In genomic region chr3:143363276-143363675, GRCh38 we compare ENCODE assay signal across 13 cellular contexts.
A peak's percentile ranks its signal among the peaks of the same experiment; 100 is the strongest.
DNase-seq lines count a peak whose midpoint lies in the region; ATAC-seq and TF ChIP-seq lines count a peak whose summit lies in the region.
"Had no signal": no experiment of that assay in that cellular context is flagged by ENCODE, and none has a peak within 500 bp of the region (broad histone marks: within the 10 kb centered on the region; RNA-seq: fewer than 3 reads in every experiment).

No MANE protein-coding gene starts in this region.

- peak overlapping the region in 1 of 2 experiments; percentile 46; a peak in 2 of 4 replicates for H3K4me3 ChIP-seq in DND-41 (ENCODE audit: low read depth in 1 of 2, low read length in 2 of 2)
- H3K4me3 ChIP-seq in mucosa of descending colon = no peak overlapping the region
- H3K4me3 ChIP-seq: cardiac muscle cell, thyroid gland had no signal

- H4K20me1 ChIP-seq in DND-41 (ENCODE audit: insufficient read depth, low read length) = no peaks in the 10 kb centered on the region

- H3K27ac ChIP-seq in DND-41 (ENCODE audit: low read length) = peak overlapping the region; percentile 99
- H3K27ac ChIP-seq in KOPT-K1 (ENCODE audit: low read depth, low read length, poor library complexity, severe bottlenecking) = peak overlapping the region; percentile 90
- no peak overlapping the region for H3K27ac ChIP-seq in foreskin keratinocyte
- H3K27ac ChIP-seq: cardiac muscle cell, HL-60, thyroid gland had no signal

- ATAC-seq in DND-41 (ENCODE audit: insufficient read depth, low read depth) = peak; percentile 95
- ATAC-seq in foreskin keratinocyte = no peak
- no peak for ATAC-seq in mucosa of descending colon

- H3K4me1 Mint-ChIP-seq in activated naive CD8-positive, alpha-beta T cell treated with anti-CD3 and anti-CD28 coated beads for 36 hours = peaks cover 23% of the 10 kb centered on the region

- H3K4me3 Mint-ChIP-seq in activated naive CD8-positive, alpha-beta T cell treated with anti-CD3 and anti-CD28 coated beads for 36 hours = peak overlapping the region; percentile 52

- no peaks in the 10 kb centered on the region for H3K9me3 Mint-ChIP-seq in activated naive CD8-positive, alpha-beta T cell treated with anti-CD3 and anti-CD28 coated beads for 36 hours

- no peak overlapping the region for H2AFZ ChIP-seq in DND-41 (ENCODE audit: low read depth, low read length)

- H3K36me3 Mint-ChIP-seq in activated naive CD8-positive, alpha-beta T cell treated with anti-CD3 and anti-CD28 coated beads for 36 hours = peaks cover 5% of the 10 kb centered on the region

- H3K9me3 ChIP-seq in DND-41 (ENCODE audit: insufficient read depth, low read length, severe bottlenecking) (no peaks in the 10 kb centered on the region), KOPT-K1 (ENCODE audit: insufficient read depth, low read length, poor library complexity, severe bottlenecking) (peaks cover 3% of the 10 kb centered on the region), mucosa of descending colon (no peaks in the 10 kb centered on the region)
- H3K9me3 ChIP-seq: thyroid gland had no signal

- no peaks in the 10 kb centered on the region for H3K27me3 ChIP-seq in DND-41 (ENCODE audit: insufficient read depth, low read length, poor library complexity)
- no peaks in the 10 kb centered on the region for H3K27me3 ChIP-seq in foreskin keratinocyte
- H3K27me3 ChIP-seq: cardiac muscle cell, thyroid gland had no signal

- TF ChIP-seq CTCF in DND-41 (IDR thresholded peaks at IDR 0.05; ENCODE audit: borderline replicate concordance, extremely low read depth, low read length, poor library complexity, severe bottlenecking) (no peak), foreskin keratinocyte (conservative IDR thresholded peaks at IDR 0.05) (no peak), mucosa of descending colon (IDR thresholded peaks at IDR 0.05) (no peak)

- peak overlapping the region; percentile 60 for H3K4me2 ChIP-seq in DND-41 (ENCODE audit: insufficient read depth, low read length)

- intact Hi-C loops in mucosa of descending colon (cut with DNase I, micrococcal nuclease) = no loop called here

- H3K36me3 ChIP-seq in DND-41 (ENCODE audit: insufficient read depth, low read length) (no peaks in the 10 kb centered on the region), KOPT-K1 (ENCODE audit: insufficient read depth, low read length) (no peaks in the 10 kb centered on the region), mucosa of descending colon (ENCODE audit: low read depth) (no peaks in the 10 kb centered on the region)
- H3K36me3 ChIP-seq: cardiac muscle cell, thyroid gland had no signal

- DNase-seq in DND-41 (peak; percentile 66), kidney tubule cell (ENCODE audit: low spot score) (peak; percentile 11), foreskin keratinocyte (no peak), NCI-H146 treated with DMSO at 0.1 percent for 48 hours (lab: John Stamatoyannopoulos, UW; ENCODE audit: unreplicated experiment) (no peak), HK-2 (ENCODE audit: unreplicated experiment) (no peak), mucosa of descending colon (no peak)
- DNase-seq in activated naive CD8-positive, alpha-beta T cell treated with anti-CD3 and anti-CD28 coated beads for 36 hours = no peak
- DNase-seq: NCI-H1436 treated with DMSO at 0.1 percent for 48 hours; NK-92 treated with Interleukin-12 subunit alpha and Interleukin-12 subunit beta, amount 100 ng/mL, for 24 hours; thyroid gland had no signal

- H3K79me2 ChIP-seq in DND-41 (ENCODE audit: insufficient read depth, low read length) = peaks cover 2% of the 10 kb centered on the region; the same call in 1 of the 2 replicates

- H3K4me1 ChIP-seq in DND-41 (ENCODE audit: insufficient read depth, low read length) (peaks cover 68% of the 10 kb centered on the region), foreskin keratinocyte (no peaks in the 10 kb centered on the region), mucosa of descending colon (ENCODE audit: low read depth) (peaks cover 6% of the 10 kb centered on the region)

- no peaks in the 10 kb centered on the region for H3K27me3 Mint-ChIP-seq in activated naive CD8-positive, alpha-beta T cell treated with anti-CD3 and anti-CD28 coated beads for 36 hours

- H3K9ac ChIP-seq in DND-41 (ENCODE audit: low read depth, low read length) = peak overlapping the region; percentile 69

- no peak overlapping the region for H3K27ac Mint-ChIP-seq in activated naive CD8-positive, alpha-beta T cell treated with anti-CD3 and anti-CD28 coated beads for 36 hours

Comparison
In these comparisons a context has a peak if more than half of its experiments do, and no peak if none do; other contexts are left out.
1. DNase-seq: peak in DND-41 (single experiment) and kidney tubule cell (single experiment); none in activated naive CD8-positive, alpha-beta T cell treated with anti-CD3 and anti-CD28 coated beads for 36 hours (single experiment), foreskin keratinocyte (0 of 2), NCI-H146 treated with DMSO at 0.1 percent for 48 hours (single experiment), HK-2 (single experiment) and mucosa of descending colon (0 of 3).